ENCODE assay signal across 12 cellular contexts in the genomic region with DNA sequence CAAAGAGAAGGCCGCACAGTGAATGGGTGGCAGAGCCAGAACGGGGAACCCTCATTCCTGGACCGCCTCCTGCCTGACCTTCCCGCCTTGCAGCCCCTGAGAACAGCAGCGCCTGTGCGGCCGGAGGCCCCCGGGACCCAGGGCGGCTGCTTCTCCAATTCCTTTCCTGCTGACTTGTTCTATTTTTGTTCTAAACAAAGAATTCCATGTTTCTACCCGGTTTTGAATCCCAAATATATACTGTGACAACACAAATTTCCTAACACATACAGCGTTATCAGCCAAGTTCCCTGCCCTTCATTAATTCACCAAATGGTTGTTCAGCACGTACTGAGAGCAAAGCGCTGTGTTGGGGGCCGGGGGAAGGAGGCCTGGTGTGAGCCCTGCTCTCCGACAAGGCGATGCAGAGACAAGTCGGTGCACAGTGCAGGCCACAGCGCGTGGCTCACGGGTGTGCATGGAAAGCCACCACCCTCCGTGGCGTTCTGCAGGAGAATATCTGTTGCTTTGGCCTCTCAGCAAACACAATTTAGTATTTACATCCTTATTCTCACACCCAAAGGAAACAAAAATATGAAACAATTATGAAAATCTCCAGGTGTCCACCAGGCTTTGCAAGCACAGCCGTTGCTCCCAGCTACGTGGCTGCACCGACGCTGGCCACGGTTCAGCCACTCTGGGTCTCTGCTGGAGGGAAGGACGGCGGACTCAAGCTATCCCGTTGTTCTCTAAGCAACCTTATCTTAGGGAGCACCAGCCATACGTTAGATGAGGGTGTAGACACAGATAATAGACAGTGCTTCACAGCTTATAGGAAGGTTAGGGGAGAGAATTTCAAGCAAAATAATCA. TPM values are rescaled to one million over a fixed set of nuclear protein-coding genes. Genes with fewer than 3 reads are reported as not detected.
A peak's percentile ranks its signal among the peaks of the same experiment; 100 is the strongest.
DNase-seq lines count a peak whose midpoint lies in the region; ATAC-seq, FAIRE-seq and TF ChIP-seq lines count a peak whose summit lies in the region.
"Had no signal": no experiment of that assay in that cellular context is flagged by ENCODE, and none has a peak within 500 bp of the region (broad histone marks: within the 10 kb centered on the region; RNA-seq: fewer than 3 reads in every experiment).

No MANE protein-coding gene starts in this region.

- TF ChIP-seq EP300 in H1 (IDR thresholded peaks at IDR 0.05; ENCODE audit: borderline replicate concordance in 1 of 2, low read depth in 2 of 2, low read length in 2 of 2) = no peak

- H3K27ac ChIP-seq in RWPE1 (peak overlapping the region; percentile 74), H1 (ENCODE audit: low read depth, low read length) (no peak overlapping the region), lung (ENCODE audit: low read depth in 1 of 2, low read length in 1 of 2) (peak overlapping the region; percentile 27 to 80), subcutaneous abdominal adipose tissue (ENCODE audit: low read depth, low read length) (peak overlapping the region; percentile 22)
- H3K27ac ChIP-seq: epithelial cell of prostate had no signal

- TF ChIP-seq CTCF in RWPE1 (conservative IDR thresholded peaks at IDR 0.05; ENCODE audit: low read depth) (no peak), H1 (IDR thresholded peaks at IDR 0.05; ENCODE audit: control extremely low read depth in 1 of 3, insufficient read depth in 1 of 3, low read depth in 1 of 3, low read length in 3 of 3) (no peak), lung (IDR thresholded peaks at IDR 0.05; ENCODE audit: control extremely low read depth, extremely low read depth) (no peak), GM10248 (IDR thresholded peaks at IDR 0.05; ENCODE audit: control extremely low read depth, extremely low read depth, low read depth, missing control alignments) (no peak)

- H2BK15ac ChIP-seq in H1 (ENCODE audit: low read length) = no peak overlapping the region

- H3K79me1 ChIP-seq in H1 (ENCODE audit: low read depth, low read length) = no peaks in the 10 kb centered on the region

- no peak overlapping the region; the same call in 1 of the 2 replicates for H3K18ac ChIP-seq in H1 (ENCODE audit: extremely low read depth, low read length)

- peaks cover 0 to 8% (median 2%) of the 10 kb centered on the region in 4 experiments; a peak in 5 of 7 replicates for H3K4me1 ChIP-seq in H1 (replicated peaks in 1 of 4; ENCODE audit: control insufficient read depth in 3 of 4, insufficient read depth in 4 of 4, low read length in 3 of 4)
- H3K4me1 ChIP-seq in lung (ENCODE audit: control insufficient read depth in 2 of 2, insufficient read depth in 2 of 2, low read length in 2 of 2) = no peaks in the 10 kb centered on the region
- peaks cover 6 to 52% (median 41%) of the 10 kb centered on the region in 5 donors for H3K4me1 ChIP-seq in subcutaneous abdominal adipose tissue (ENCODE audit: control insufficient read depth in 5 of 5, insufficient read depth in 5 of 5, low read length in 5 of 5)

- no peak for TF ChIP-seq RAD21 in H1 (IDR thresholded peaks at IDR 0.05 in 1 of 2, conservative IDR thresholded peaks at IDR 0.05 in 1 of 2; ENCODE audit: low read depth in 2 of 2, low read length in 2 of 2)

- H3K4ac ChIP-seq in H1 (replicated peaks; ENCODE audit: insufficient read length, low read depth, low read length) = no peak overlapping the region

- no peak overlapping the region for H3K56ac ChIP-seq in H1 (replicated peaks; ENCODE audit: insufficient read length, low read depth, low read length)

- H2BK120ac ChIP-seq in H1 (replicated peaks; ENCODE audit: low read depth, low read length) = no peak overlapping the region

- H3K14ac ChIP-seq in H1 (ENCODE audit: insufficient read length) = no peak overlapping the region

- H3K4me2 ChIP-seq in H1 (ENCODE audit: insufficient read depth in 1 of 2, low read depth in 2 of 2, low read length in 2 of 2) = no peak overlapping the region

- 90% methylated on average over 31 of the region's 31 CpGs; no CpG with 5 or more reads in 1 of the 2 experiments for WGBS in H1 (ENCODE audit: extremely low coverage in 1 of 2, insufficient coverage in 1 of 2, insufficient read length in 1 of 2, insufficient replicate concordance in 2 of 2, low coverage in 1 of 2, low lambda C conversion rate in 2 of 2, missing lambda C conversion rate in 1 of 2), 2 experiments
- WGBS in lung, 2 donors = 54 to 55% methylated on average over 31 of the region's 31 CpGs

- peaks cover 0 to 5% of the 10 kb centered on the region in 2 experiments for H4K20me1 ChIP-seq in H1 (replicated peaks in 1 of 2; ENCODE audit: control insufficient read depth in 1 of 2, insufficient read depth in 2 of 2, low read length in 2 of 2)

- H3K9me3 ChIP-seq in H1 (ENCODE audit: insufficient read depth in 2 of 2, low read depth in 1 of 2, low read length in 1 of 2) (peaks cover 20 to 24% of the 10 kb centered on the region in 2 experiments), lung (ENCODE audit: control insufficient read depth in 2 of 2, insufficient read depth in 1 of 2, low read length in 1 of 2) (peaks cover 0 to 14% of the 10 kb centered on the region in 2 donors), subcutaneous abdominal adipose tissue (ENCODE audit: control insufficient read depth in 5 of 5, low read length in 5 of 5) (peaks cover 0 to 17% (median 9%) of the 10 kb centered on the region in 5 donors)

- no peak for TF ChIP-seq POLR2A in H1 (IDR thresholded peaks at IDR 0.05; ENCODE audit: control extremely low read depth in 1 of 2, low read depth in 2 of 2, low read length in 2 of 2)

- no peak overlapping the region; the same call in 1 of the 2 replicates for H4K8ac ChIP-seq in H1 (ENCODE audit: extremely low read depth, insufficient read depth, low read length)

- peak overlapping the region; percentile 62 for H4K91ac ChIP-seq in H1 (replicated peaks; ENCODE audit: insufficient read length, low read length)

- CTCF ChIA-PET in RWPE1 (lab: Yijun Ruan, JAX) = no interaction called here
- CTCF ChIA-PET in H1 (lab: Charles Lee; ENCODE audit: partially characterized antibody) = interaction anchor here (0.9 to 1.5 kb wide), 5 partner anchors 16 to 103 kb away, joined by 3 to 4 read pairs (median 3); no protein-coding TSS in a partner anchor
- CTCF ChIA-PET in GM10248 (lab: Yijun Ruan, JAX) = interaction anchor here (1.8 kb wide), 1 partner anchor 10 kb away, joined by 5 read pairs; no protein-coding TSS in a partner anchor

- H2AFZ ChIP-seq in H1 (ENCODE audit: low read length) = no peak overlapping the region

- H2BK12ac ChIP-seq in H1 (ENCODE audit: low read depth, low read length) = peak overlapping the region; percentile 39; the same call in 1 of the 2 replicates

- H3K23ac ChIP-seq in H1 (ENCODE audit: insufficient read length) = no peak overlapping the region

- no peaks in the 10 kb centered on the region for H3K23me2 ChIP-seq in H1 (ENCODE audit: low read depth, low read length)

- DNase-seq in RWPE1 (ENCODE audit: low spot score) = no peak
- no peak for DNase-seq in H1 (ENCODE audit: low read depth in 1 of 2, low spot score in 2 of 2)
- DNase-seq in lung (ENCODE audit: low spot score) = peak; percentile 19
- no peak for DNase-seq in GM10248 (ENCODE audit: extremely low spot score)
- no peak for DNase-seq in NCI-H2107 (lab: John Stamatoyannopoulos, UW)
- DNase-seq: activated CD4-positive, CD25-positive, alpha-beta regulatory T cell treated with anti-CD3 and anti-CD28 coated beads, Interleukin-2, amount 50 U/mL, for 72 hours; DMS79; NCI-H1694 treated with DMSO at 0.1 percent for 48 hours had no signal

- no peak for ATAC-seq in lung (ENCODE audit: insufficient read depth, low FRiP score)
- no peak for ATAC-seq in HG02840 (IDR thresholded peaks at IDR 0.05; ENCODE audit: low FRiP score, unreplicated experiment)
- ATAC-seq in HG03439 (IDR thresholded peaks at IDR 0.05; ENCODE audit: unreplicated experiment) = no peak

- H2AK5ac ChIP-seq in H1 (ENCODE audit: low read depth, low read length) = no peak overlapping the region

- no peak overlapping the region for H2BK5ac ChIP-seq in H1 (ENCODE audit: low read depth, low read length)

- no peak overlapping the region for H4K5ac ChIP-seq in H1 (ENCODE audit: insufficient read length, low read depth, low read length)

- H3K4me3 ChIP-seq in H1 (ENCODE audit: extremely low read depth in 1 of 4, insufficient read depth in 2 of 4, low read depth in 3 of 4, low read length in 4 of 4) (no peak overlapping the region), lung (no peak overlapping the region), subcutaneous abdominal adipose tissue (ENCODE audit: low read depth in 1 of 5, low read length in 5 of 5) (peak overlapping the region in 3 of 5 donors; percentile 5 to 42 (median 30))

- POLR2A ChIA-PET in RWPE1 (lab: Yijun Ruan, JAX; ENCODE audit: low non-redundant PET) (no interaction called here), H1 (lab: Charles Lee; ENCODE audit: partially characterized antibody) (no interaction called here), GM10248 (lab: Yijun Ruan, JAX) (no interaction called here)

- peak overlapping the region; percentile 3; the same call in 1 of the 2 replicates for H2BK20ac ChIP-seq in H1 (ENCODE audit: low read length)

- H3K79me2 ChIP-seq in H1 (ENCODE audit: control insufficient read depth in 1 of 2, insufficient read depth in 2 of 2, low read length in 2 of 2) = no peaks in the 10 kb centered on the region

- no peaks in the 10 kb centered on the region; a peak in 2 of 7 replicates for H3K27me3 ChIP-seq in H1 (replicated peaks in 1 of 4; ENCODE audit: control insufficient read depth in 3 of 4, extremely low read depth in 1 of 4, insufficient read depth in 3 of 4, low read length in 3 of 4)
- H3K27me3 ChIP-seq in lung (ENCODE audit: control insufficient read depth, insufficient read depth) = no peaks in the 10 kb centered on the region
- peaks cover 0 to 30% (median 3%) of the 10 kb centered on the region in 5 donors for H3K27me3 ChIP-seq in subcutaneous abdominal adipose tissue (ENCODE audit: control insufficient read depth in 5 of 5, insufficient read depth in 4 of 5, low read length in 5 of 5)

- H3K9ac ChIP-seq in H1 (replicated peaks in 1 of 4; ENCODE audit: extremely low read depth in 1 of 4, low read depth in 3 of 4, low read length in 3 of 4) (no peak overlapping the region), subcutaneous abdominal adipose tissue (ENCODE audit: low read length in 5 of 5) (peak overlapping the region in 1 of 5 donors; percentile 38)

- H3K36me3 ChIP-seq in H1 (ENCODE audit: control insufficient read depth in 2 of 4, insufficient read depth in 4 of 4, low read length in 3 of 4) (no peaks in the 10 kb centered on the region), lung (ENCODE audit: control insufficient read depth in 2 of 2, insufficient read depth in 2 of 2, low read length in 2 of 2) (no peaks in the 10 kb centered on the region), subcutaneous abdominal adipose tissue (ENCODE audit: control insufficient read depth in 5 of 5, insufficient read depth in 5 of 5, low read length in 5 of 5) (no peaks in the 10 kb centered on the region)

- no peak for FAIRE-seq in H1 (lab: Jason Lieb, UNC)

RNA-seq across cellular contexts. Expression of a gene that starts 31.7 kb away (rescaled TPM):
- 60.6 and 62.7 TPM in 2 replicates for total RNA-seq in H1 (2021; fragmentation: NEBNext Ultra II Directional; extraction: Animal tissue kit (Norgen Biotek cat#: 25700))
- 60.1 and 79.2 TPM in 2 replicates for polyA plus RNA-seq in H1 (2011; rRNA removed)
- polyA plus RNA-seq in H1 (2011; cell fraction: cytosol; rRNA removed) = 60.4 TPM
- polyA plus RNA-seq in H1 (2011; cell fraction: nucleus; rRNA removed) = 219 TPM
- polyA plus RNA-seq in H1 (2012, experiment 1 of 2) = 38.8 to 78.4 TPM (median 69.6 TPM) in 4 replicates
- polyA plus RNA-seq in H1 (2012, experiment 2 of 2) = 41.6 TPM
- polyA plus RNA-seq in H1 (2013, experiment 1 of 2) = 99.7 TPM
- 84.9 TPM for polyA plus RNA-seq in H1 (2013, experiment 2 of 2)
- polyA minus RNA-seq in H1 (2011; rRNA and poly(A)+ RNA removed) = 14.9 and 16.7 TPM in 2 replicates
- polyA minus RNA-seq in H1 (2011; cell fraction: cytosol; rRNA and poly(A)+ RNA removed) = 30.5 TPM
- 40.6 TPM for polyA minus RNA-seq in H1 (2011; cell fraction: nucleus; rRNA and poly(A)+ RNA removed)
- total RNA-seq in lung = 100 to 1,000 TPM; 350 to 466 TPM
- 100 to 1,000 TPM; 192 to 234 TPM for polyA plus RNA-seq in lung

Comparison
In these comparisons a context has a peak if more than half of its experiments do, and no peak if none do; other contexts are left out.
1. H3K4me3 ChIP-seq: peak in subcutaneous abdominal adipose tissue (3 of 5); none in H1 (0 of 4) and lung (single experiment).